29 cellular contexts compared by ENCODE assay signal in the genomic region with DNA sequence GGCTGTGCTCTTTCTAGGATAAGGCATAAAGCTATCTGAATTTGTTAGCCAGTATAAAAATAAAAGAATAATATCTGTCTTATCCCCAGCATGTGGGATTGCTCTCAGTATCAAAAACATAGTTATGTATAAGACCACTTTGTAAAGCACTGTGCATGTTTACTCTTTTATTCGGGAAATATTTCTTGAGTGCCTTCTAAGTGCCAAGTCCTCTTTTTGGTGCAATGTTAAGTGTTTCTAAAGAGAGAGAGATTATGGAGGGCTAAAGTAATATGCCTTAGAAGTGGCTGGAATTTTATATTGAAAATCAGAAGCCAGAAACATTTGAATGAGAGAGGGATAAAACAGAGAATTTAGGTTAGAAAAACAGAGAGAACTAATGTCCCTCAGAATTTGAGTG.
"Had no signal": no experiment of that assay in that cellular context is flagged by ENCODE, and none has a peak within 500 bp of the region (broad histone marks: within the 10 kb centered on the region; RNA-seq: fewer than 3 reads in every experiment).

No MANE protein-coding gene starts in this region.

- H3K27ac Mint-ChIP-seq: naive thymus-derived CD8-positive, alpha-beta T cell; natural killer cell treated with Interleukin-12 subunit alpha and Interleukin-12 subunit beta and Interleukin-15 and Interleukin-18, amount 100 ng/mL, for 72 hours; nephron progenitor cell; progenitor cell of endocrine pancreas; stimulated activated effector memory CD8-positive, alpha-beta T cell treated with anti-CD3 and anti-CD28 coated beads, Interleukin-12 subunit alpha, Interleukin-12 subunit beta, amount 100 ng/mL, for 72 hours; stimulated activated naive B cell treated with anti-CD40 and anti-IgM and Interleukin-4, amounts not matched to agents 10 μg/mL and 1 μg/mL and 100 μg/mL, for 72 hours; stimulated activated naive CD8-positive, alpha-beta T cell treated with anti-CD3 and anti-CD28 coated beads, Interleukin-15, Interleukin-2, amounts not matched to agents 100 ng/mL and 50 ng/mL, for 24 hours; type B pancreatic cell had no signal

- H3K4me1 ChIP-seq: parathyroid adenoma, psoas muscle, right lobe of liver, sigmoid colon, suprapubic skin, testis, tibial artery, transverse colon, vagina had no signal

- H3K27ac ChIP-seq: ovary, parathyroid adenoma, psoas muscle, right lobe of liver, sigmoid colon, suprapubic skin, testis, tibial artery, transverse colon, vagina had no signal

- H3K4me3 Mint-ChIP-seq: naive thymus-derived CD8-positive, alpha-beta T cell; natural killer cell treated with Interleukin-12 subunit alpha and Interleukin-12 subunit beta and Interleukin-15 and Interleukin-18, amount 100 ng/mL, for 72 hours; nephron progenitor cell; neural crest cell; stimulated activated effector memory CD8-positive, alpha-beta T cell treated with anti-CD3 and anti-CD28 coated beads, Interleukin-12 subunit alpha, Interleukin-12 subunit beta, amount 100 ng/mL, for 72 hours; stimulated activated naive B cell treated with anti-CD40 and anti-IgM and Interleukin-4, amounts not matched to agents 10 μg/mL and 1 μg/mL and 100 μg/mL, for 72 hours; stimulated activated naive CD8-positive, alpha-beta T cell treated with anti-CD3 and anti-CD28 coated beads, Interleukin-15, Interleukin-2, amounts not matched to agents 100 ng/mL and 50 ng/mL, for 24 hours; type B pancreatic cell had no signal

- H3K4me1 Mint-ChIP-seq: naive thymus-derived CD8-positive, alpha-beta T cell; nephron progenitor cell; stimulated activated effector memory CD8-positive, alpha-beta T cell treated with anti-CD3 and anti-CD28 coated beads, Interleukin-12 subunit alpha, Interleukin-12 subunit beta, amount 100 ng/mL, for 72 hours; stimulated activated naive B cell treated with anti-CD40 and anti-IgM and Interleukin-4, amounts not matched to agents 10 μg/mL and 1 μg/mL and 100 μg/mL, for 72 hours had no signal

- H3K27me3 ChIP-seq: ovary, right lobe of liver, sigmoid colon, suprapubic skin, testis, tibial artery, transverse colon, vagina had no signal

- H3K4me3 ChIP-seq: ovary, psoas muscle, right lobe of liver, sigmoid colon, suprapubic skin, testis, tibial artery, transverse colon, vagina had no signal

- ATAC-seq: naive thymus-derived CD8-positive, alpha-beta T cell; natural killer cell treated with Interleukin-12 subunit alpha and Interleukin-12 subunit beta and Interleukin-15 and Interleukin-18, amount 100 ng/mL, for 72 hours; psoas muscle; right cardiac atrium; right lobe of liver; stimulated activated effector memory CD8-positive, alpha-beta T cell treated with anti-CD3 and anti-CD28 coated beads, Interleukin-12 subunit alpha, Interleukin-12 subunit beta, amount 100 ng/mL, for 72 hours; stimulated activated naive B cell treated with anti-CD40 and anti-IgM and Interleukin-4, amounts not matched to agents 10 μg/mL and 1 μg/mL and 100 μg/mL, for 72 hours had no signal

- H3K36me3 ChIP-seq: ovary, right lobe of liver, sigmoid colon, suprapubic skin, tibial artery, transverse colon, vagina had no signal

- H3K36me3 Mint-ChIP-seq: naive thymus-derived CD8-positive, alpha-beta T cell; natural killer cell treated with Interleukin-12 subunit alpha and Interleukin-12 subunit beta and Interleukin-15 and Interleukin-18, amount 100 ng/mL, for 72 hours; stimulated activated effector memory CD8-positive, alpha-beta T cell treated with anti-CD3 and anti-CD28 coated beads, Interleukin-12 subunit alpha, Interleukin-12 subunit beta, amount 100 ng/mL, for 72 hours; stimulated activated naive B cell treated with anti-CD40 and anti-IgM and Interleukin-4, amounts not matched to agents 10 μg/mL and 1 μg/mL and 100 μg/mL, for 72 hours; type B pancreatic cell had no signal

- H3K27me3 Mint-ChIP-seq: naive thymus-derived CD8-positive, alpha-beta T cell; natural killer cell treated with Interleukin-12 subunit alpha and Interleukin-12 subunit beta and Interleukin-15 and Interleukin-18, amount 100 ng/mL, for 72 hours; progenitor cell of endocrine pancreas; stimulated activated naive B cell treated with anti-CD40 and anti-IgM and Interleukin-4, amounts not matched to agents 10 μg/mL and 1 μg/mL and 100 μg/mL, for 72 hours; stimulated activated naive CD8-positive, alpha-beta T cell treated with anti-CD3 and anti-CD28 coated beads, Interleukin-15, Interleukin-2, amounts not matched to agents 100 ng/mL and 50 ng/mL, for 24 hours; type B pancreatic cell had no signal

- H3K9me3 Mint-ChIP-seq: nephron progenitor cell, neural crest cell, type B pancreatic cell had no signal

- DNase-seq: naive thymus-derived CD8-positive, alpha-beta T cell; nephron progenitor cell; occipital lobe; ovary; posterior cingulate gyrus; psoas muscle; right cardiac atrium; right lobe of liver; sigmoid colon; small intestine; stimulated activated CD4-positive, alpha-beta T cell treated with anti-CD3 and anti-CD28 coated beads, Interleukin-15, amount 100 ng/mL, for 24 hours; stimulated activated CD4-positive, alpha-beta T cell treated with anti-CD3 and anti-CD28 coated beads, Interleukin-2, amount 100 ng/mL, for 24 hours; stimulated activated CD4-positive, alpha-beta T cell treated with anti-CD3 and anti-CD28 coated beads, Interleukin-2, amount 100 ng/mL, for 48 hours; stimulated activated CD4-positive, alpha-beta T cell treated with anti-CD3 and anti-CD28 coated beads, Interleukin-4, amount 100 ng/mL, for 24 hours; stimulated activated naive B cell treated with anti-CD40 and anti-IgM and Interleukin-4, amounts not matched to agents 10 μg/mL and 1 μg/mL and 100 μg/mL, for 72 hours; stimulated activated naive CD4-positive, alpha-beta T cell treated with Interleukin-2 at 50 U/mL for 16 hours; substantia nigra; testis; tibial artery; transverse colon had no signal

- H3K9me3 ChIP-seq: ovary, psoas muscle, right lobe of liver, sigmoid colon, suprapubic skin, testis, tibial artery, transverse colon, vagina had no signal
